Comparison of ENCODE assay signal across 24 cellular contexts in the genomic region with DNA sequence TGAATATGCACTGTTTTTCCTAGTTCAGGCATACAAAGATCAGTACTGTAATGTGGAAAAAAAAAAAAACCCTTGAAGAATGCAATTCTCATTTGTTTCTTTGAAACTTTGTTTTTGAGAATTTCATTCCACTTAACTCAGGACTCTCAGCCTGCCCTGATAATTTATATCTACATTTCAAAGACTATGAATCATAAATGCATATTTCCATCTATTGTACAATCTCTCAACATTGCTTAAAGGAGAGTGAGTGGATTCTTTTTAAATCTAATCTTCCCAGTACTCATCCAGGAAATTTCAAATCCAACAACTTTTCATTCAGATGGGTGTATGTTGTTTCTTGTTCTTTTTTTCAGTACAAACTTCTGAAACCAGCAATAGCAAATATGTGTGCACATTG.
A peak's percentile ranks its signal among the peaks of the same experiment; 100 is the strongest.
DNase-seq lines count a peak whose midpoint lies in the region; ATAC-seq and TF ChIP-seq lines count a peak whose summit lies in the region.
"Had no signal": no experiment of that assay in that cellular context is flagged by ENCODE, and none has a peak within 500 bp of the region (broad histone marks: within the 10 kb centered on the region; RNA-seq: fewer than 3 reads in every experiment).

No MANE protein-coding gene starts in this region.

- no peaks in the 10 kb centered on the region for H3K79me2 ChIP-seq in GM23248 (ENCODE audit: insufficient read depth)

- peaks cover 29% of the 10 kb centered on the region for H3K4me1 ChIP-seq in GM23248 (ENCODE audit: insufficient read depth)

- H4K20me1 ChIP-seq in GM23248 (ENCODE audit: insufficient read depth): no peaks in the 10 kb centered on the region

- no peaks in the 10 kb centered on the region for H3K9me3 ChIP-seq in GM23248 (ENCODE audit: low read depth)
- H3K9me3 ChIP-seq: ovary had no signal

- H3K36me3 ChIP-seq in GM23248 (ENCODE audit: low read depth) (no peaks in the 10 kb centered on the region), brain microvascular endothelial cell (replicated peaks) (no peaks in the 10 kb centered on the region)
- H3K36me3 ChIP-seq: ovary had no signal

- H3K9ac ChIP-seq in GM23248: no peak overlapping the region

- TF ChIP-seq CTCF in brain microvascular endothelial cell (IDR thresholded peaks at IDR 0.05; ENCODE audit: low read depth, low read length, missing control alignments) (no peak), fibroblast of pulmonary artery (IDR thresholded peaks at IDR 0.05; ENCODE audit: low read length, missing control alignments) (no peak)

- DNase-seq in GM23248 (peak; percentile 56), brain microvascular endothelial cell (no peak), fibroblast of pulmonary artery (ENCODE audit: low read depth) (peak; percentile 72), left lobe of liver (ENCODE audit: low spot score) (no peak), nucleus accumbens (lab: John Stamatoyannopoulos, UW) (no peak), NCI-H774 (lab: John Stamatoyannopoulos, UW) (no peak)
- no peak for DNase-seq in stimulated activated naive CD8-positive, alpha-beta T cell treated with anti-CD3 and anti-CD28 coated beads, Interleukin-15, Interleukin-2, amounts not matched to agents 100 U/mL and 50 U/mL, for 24 hours
- DNase-seq: activated CD4-positive, alpha-beta T cell treated with anti-CD3 and anti-CD28 coated beads for 4 hours; activated gamma-delta T cell treated with Interleukin-2 at 50 U/mL for 16 hours; activated T-cell treated with anti-CD3 and anti-CD28 coated beads, Interleukin-2, amount 50 U/mL, for 1 hour; erythroblast; GOT3; islet precursor cell; left ventricle myocardium superior; naive B cell; NCI-H1092; NCI-H1694 treated with DMSO at 0.1 percent for 48 hours; NCI-H2171 treated with DMSO at 0.1 percent for 48 hours; NCI-H526; ovary; Right ventricle myocardium superior; stimulated activated CD4-positive, alpha-beta T cell treated with anti-CD3 and anti-CD28 coated beads, Interleukin-2, amount 100 ng/mL, for 48 hours; T-helper 9 cell had no signal

- H3K27ac ChIP-seq in GM23248: peak overlapping the region; percentile 51
- H3K27ac ChIP-seq in brain microvascular endothelial cell: peak overlapping the region; percentile 26
- H3K27ac ChIP-seq: ovary, VCaP had no signal

- in situ Hi-C loops in GM23248 (cut with MboI) (no loop called here), brain microvascular endothelial cell (cut with HindIII; ENCODE audit: low pct_ligation_motif_present, low sequenced_read_pairs) (no loop called here)

- H3K4me3 ChIP-seq in GM23248 (no peak overlapping the region), brain microvascular endothelial cell (ENCODE audit: low read depth, low read length) (no peak overlapping the region), fibroblast of pulmonary artery (replicated peaks; ENCODE audit: low read depth, low read length) (no peak overlapping the region)
- H3K4me3 ChIP-seq: ovary had no signal

- peak overlapping the region; percentile 63 for H2AFZ ChIP-seq in GM23248

- peaks cover 22% of the 10 kb centered on the region; the same call in 1 of the 2 replicates for H3F3A ChIP-seq in GM23248 (ENCODE audit: insufficient read depth)

- no peaks in the 10 kb centered on the region for H3K27me3 ChIP-seq in GM23248 (replicated peaks; ENCODE audit: insufficient read depth)
- H3K27me3 ChIP-seq in brain microvascular endothelial cell (replicated peaks): no peaks in the 10 kb centered on the region
- H3K27me3 ChIP-seq: ovary had no signal

- no peaks in the 10 kb centered on the region for H3K9me2 ChIP-seq in GM23248 (ENCODE audit: insufficient read depth)

- peak overlapping the region; percentile 47 for H3K4me2 ChIP-seq in GM23248 (ENCODE audit: unreplicated experiment)

- ATAC-seq in left lobe of liver: no peak
- ATAC-seq in stimulated activated naive CD8-positive, alpha-beta T cell treated with anti-CD3 and anti-CD28 coated beads, Interleukin-15, Interleukin-2, amounts not matched to agents 100 U/mL and 50 U/mL, for 24 hours: no peak
- ATAC-seq: left ventricle myocardium superior had no signal

Comparison
In these comparisons a context has a peak if more than half of its experiments do, and no peak if none do; other contexts are left out.
1. DNase-seq: peak in GM23248 (single experiment) and fibroblast of pulmonary artery (single experiment); none in brain microvascular endothelial cell (single experiment), left lobe of liver (single experiment), stimulated activated naive CD8-positive, alpha-beta T cell treated with anti-CD3 and anti-CD28 coated beads, Interleukin-15, Interleukin-2, amounts not matched to agents 100 U/mL and 50 U/mL, for 24 hours (single experiment), nucleus accumbens (0 of 56) and NCI-H774 (single experiment).